In the genomic region with DNA sequence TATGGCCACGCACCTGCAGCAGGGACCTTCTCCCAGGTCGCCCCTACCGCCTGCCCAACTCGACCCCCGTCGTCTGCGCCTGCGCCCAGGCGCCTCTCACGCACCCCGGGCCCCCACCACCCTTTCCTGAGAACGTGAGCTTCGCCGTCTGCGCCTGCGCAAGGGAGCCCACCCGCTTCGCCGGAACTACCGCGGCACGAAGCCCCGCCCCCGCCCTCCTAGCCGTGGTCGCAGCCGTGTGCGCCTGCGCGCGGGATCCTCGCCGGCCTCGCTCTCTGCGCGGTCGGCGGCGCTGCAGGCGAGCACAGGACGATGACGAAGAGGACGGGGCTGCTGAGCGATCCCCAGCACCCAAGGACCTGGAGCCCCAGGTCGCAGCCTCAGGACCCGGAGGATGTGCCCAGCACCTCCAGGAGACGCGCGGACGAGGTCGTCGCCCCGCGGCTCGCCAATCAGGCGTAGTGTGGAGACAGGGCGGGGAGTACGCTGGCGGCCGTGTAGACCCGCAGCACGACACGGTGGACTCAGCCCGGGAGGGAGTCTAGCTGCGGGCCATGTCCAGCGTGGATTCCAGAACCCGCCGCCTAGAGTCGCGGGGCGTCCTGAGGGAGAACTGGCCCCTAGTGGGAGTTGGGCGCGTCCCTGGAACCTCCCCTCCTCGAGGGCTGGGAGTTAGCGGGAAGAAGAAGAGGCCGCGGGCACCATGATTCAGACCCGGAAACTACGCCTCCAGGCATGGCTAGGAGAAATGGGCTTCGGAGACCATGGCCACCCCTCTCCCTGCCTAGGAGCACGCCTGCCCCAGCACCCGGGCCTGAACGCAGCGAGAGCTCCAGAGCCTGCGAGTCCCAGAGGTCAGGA, we compare ENCODE assay signal across 1 cellular context.
TF ChIP-seq lines count a peak whose summit lies in the region.

No MANE protein-coding gene starts in this region.

TF ChIP-seq in HepG2, 621 proteins besides CTCF, POLR2A, EP300 and RAD21 (continued from another document):
- TF ChIP-seq, protein P1, sequence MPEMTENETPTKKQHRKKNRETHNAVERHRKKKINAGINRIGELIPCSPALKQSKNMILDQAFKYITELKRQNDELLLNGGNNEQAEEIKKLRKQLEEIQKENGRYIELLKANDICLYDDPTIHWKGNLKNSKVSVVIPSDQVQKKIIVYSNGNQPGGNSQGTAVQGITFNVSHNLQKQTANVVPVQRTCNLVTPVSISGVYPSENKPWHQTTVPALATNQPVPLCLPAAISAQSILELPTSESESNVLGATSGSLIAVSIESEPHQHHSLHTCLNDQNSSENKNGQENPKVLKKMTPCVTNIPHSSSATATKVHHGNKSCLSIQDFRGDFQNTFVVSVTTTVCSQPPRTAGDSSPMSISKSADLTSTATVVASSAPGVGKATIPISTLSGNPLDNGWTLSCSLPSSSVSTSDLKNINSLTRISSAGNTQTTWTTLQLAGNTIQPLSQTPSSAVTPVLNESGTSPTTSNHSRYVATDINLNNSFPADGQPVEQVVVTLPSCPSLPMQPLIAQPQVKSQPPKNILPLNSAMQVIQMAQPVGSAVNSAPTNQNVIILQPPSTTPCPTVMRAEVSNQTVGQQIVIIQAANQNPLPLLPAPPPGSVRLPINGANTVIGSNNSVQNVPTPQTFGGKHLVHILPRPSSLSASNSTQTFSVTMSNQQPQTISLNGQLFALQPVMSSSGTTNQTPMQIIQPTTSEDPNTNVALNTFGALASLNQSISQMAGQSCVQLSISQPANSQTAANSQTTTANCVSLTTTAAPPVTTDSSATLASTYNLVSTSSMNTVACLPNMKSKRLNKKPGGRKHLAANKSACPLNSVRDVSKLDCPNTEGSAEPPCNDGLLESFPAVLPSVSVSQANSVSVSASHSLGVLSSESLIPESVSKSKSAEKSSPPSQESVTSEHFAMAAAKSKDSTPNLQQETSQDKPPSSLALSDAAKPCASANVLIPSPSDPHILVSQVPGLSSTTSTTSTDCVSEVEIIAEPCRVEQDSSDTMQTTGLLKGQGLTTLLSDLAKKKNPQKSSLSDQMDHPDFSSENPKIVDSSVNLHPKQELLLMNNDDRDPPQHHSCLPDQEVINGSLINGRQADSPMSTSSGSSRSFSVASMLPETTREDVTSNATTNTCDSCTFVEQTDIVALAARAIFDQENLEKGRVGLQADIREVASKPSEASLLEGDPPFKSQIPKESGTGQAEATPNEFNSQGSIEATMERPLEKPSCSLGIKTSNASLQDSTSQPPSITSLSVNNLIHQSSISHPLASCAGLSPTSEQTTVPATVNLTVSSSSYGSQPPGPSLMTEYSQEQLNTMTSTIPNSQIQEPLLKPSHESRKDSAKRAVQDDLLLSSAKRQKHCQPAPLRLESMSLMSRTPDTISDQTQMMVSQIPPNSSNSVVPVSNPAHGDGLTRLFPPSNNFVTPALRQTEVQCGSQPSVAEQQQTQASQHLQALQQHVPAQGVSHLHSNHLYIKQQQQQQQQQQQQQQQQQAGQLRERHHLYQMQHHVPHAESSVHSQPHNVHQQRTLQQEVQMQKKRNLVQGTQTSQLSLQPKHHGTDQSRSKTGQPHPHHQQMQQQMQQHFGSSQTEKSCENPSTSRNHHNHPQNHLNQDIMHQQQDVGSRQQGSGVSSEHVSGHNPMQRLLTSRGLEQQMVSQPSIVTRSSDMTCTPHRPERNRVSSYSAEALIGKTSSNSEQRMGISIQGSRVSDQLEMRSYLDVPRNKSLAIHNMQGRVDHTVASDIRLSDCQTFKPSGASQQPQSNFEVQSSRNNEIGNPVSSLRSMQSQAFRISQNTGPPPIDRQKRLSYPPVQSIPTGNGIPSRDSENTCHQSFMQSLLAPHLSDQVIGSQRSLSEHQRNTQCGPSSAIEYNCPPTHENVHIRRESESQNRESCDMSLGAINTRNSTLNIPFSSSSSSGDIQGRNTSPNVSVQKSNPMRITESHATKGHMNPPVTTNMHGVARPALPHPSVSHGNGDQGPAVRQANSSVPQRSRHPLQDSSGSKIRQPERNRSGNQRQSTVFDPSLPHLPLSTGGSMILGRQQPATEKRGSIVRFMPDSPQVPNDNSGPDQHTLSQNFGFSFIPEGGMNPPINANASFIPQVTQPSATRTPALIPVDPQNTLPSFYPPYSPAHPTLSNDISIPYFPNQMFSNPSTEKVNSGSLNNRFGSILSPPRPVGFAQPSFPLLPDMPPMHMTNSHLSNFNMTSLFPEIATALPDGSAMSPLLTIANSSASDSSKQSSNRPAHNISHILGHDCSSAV (CRISPR knock-in tag; IDR thresholded peaks at IDR 0.05; ENCODE audit: borderline replicate concordance) = no peak
- TF ChIP-seq NAIF1 (CRISPR knock-in tag; IDR thresholded peaks at IDR 0.05; ENCODE audit: borderline replicate concordance) (no peak), LRRFIP1 (CRISPR knock-in tag; conservative IDR thresholded peaks at IDR 0.05) (no peak)
